8 cellular contexts compared by ENCODE assay signal in the genomic region with DNA sequence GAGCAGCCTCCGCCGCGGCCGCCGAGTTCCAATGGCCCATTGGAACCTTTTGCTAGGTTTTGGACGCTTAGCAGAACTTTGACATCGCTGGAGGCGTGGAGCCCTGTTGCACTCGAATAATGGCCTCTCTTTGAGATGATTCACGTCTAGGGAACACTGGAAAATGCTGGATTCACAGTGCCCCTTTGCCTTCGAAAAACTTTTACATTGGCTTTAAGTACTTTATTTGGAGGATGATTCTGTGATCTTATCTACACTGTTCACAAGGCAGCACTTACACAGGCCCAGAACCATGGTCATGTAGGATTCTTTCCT. TPM values are rescaled to one million over a fixed set of nuclear protein-coding genes. Genes with fewer than 3 reads are reported as not detected.
DNase-seq lines count a peak whose midpoint lies in the region; ATAC-seq and TF ChIP-seq lines count a peak whose summit lies in the region.

No MANE protein-coding gene starts in this region.

- H3K36me3 ChIP-seq in liver (ENCODE audit: control insufficient read depth in 4 of 4, insufficient read depth in 3 of 4, low read depth in 1 of 4, low read length in 3 of 4) (no peaks in the 10 kb centered on the region), tibial artery (no peaks in the 10 kb centered on the region)

- WGBS in liver = 1% methylated on average over 11 of the region's 11 CpGs

- H3K9me3 ChIP-seq in liver (ENCODE audit: control insufficient read depth in 4 of 4, low read length in 3 of 4) = no peaks in the 10 kb centered on the region
- no peaks in the 10 kb centered on the region for H3K9me3 ChIP-seq in tibial artery

- TF ChIP-seq CTCF in activated CD8-positive, alpha-beta T cell treated with anti-CD3 and anti-CD28 coated beads for 36 hours (IDR thresholded peaks at IDR 0.05) = no peak
- TF ChIP-seq CTCF in brain (conservative IDR thresholded peaks at IDR 0.05) (no peak), liver (IDR thresholded peaks at IDR 0.05; ENCODE audit: low read depth, low read length, missing input control) (no peak), tibial artery (IDR thresholded peaks at IDR 0.05) (no peak)

- peak overlapping the region; percentile 56 to 75 for H3K9ac ChIP-seq in liver (ENCODE audit: low read depth in 1 of 2, low read length in 2 of 2)

- H3K4me3 ChIP-seq in liver (ENCODE audit: low read depth in 1 of 3, low read length in 3 of 3) (peak overlapping the region; percentile 79 to 95 (median 85)), tibial artery (peak overlapping the region; percentile 86)

- no peaks in the 10 kb centered on the region for H3K9me3 Mint-ChIP-seq in activated CD8-positive, alpha-beta T cell treated with anti-CD3 and anti-CD28 coated beads for 36 hours
- H3K9me3 Mint-ChIP-seq in activated CD8-positive, alpha-beta T cell treated with anti-CD3 and anti-CD28 coated beads, Interleukin-2, amount 10 ng/mL, durations not matched to agents 7 days and 5 days (ENCODE audit: insufficient read depth) = no peaks in the 10 kb centered on the region
- no peaks in the 10 kb centered on the region for H3K9me3 Mint-ChIP-seq in brain
- H3K9me3 Mint-ChIP-seq in activated naive CD4-positive, alpha-beta T cell treated with anti-CD3 and anti-CD28 coated beads, Interleukin-2, amount 50 U/mL, for 72 hours = no peaks in the 10 kb centered on the region

- intact Hi-C loops in activated CD8-positive, alpha-beta T cell treated with anti-CD3 and anti-CD28 coated beads for 36 hours (cut with micrococcal nuclease) = no loop called here
- intact Hi-C loops in tibial artery (cut with DNase I; ENCODE audit: low total_unique reads) = loop anchor here (5.0 to 10.0 kb wide), 3 partner anchors 50 to 328 kb away; a partner anchor contains a TSS

- TF ChIP-seq RAD21 in liver (IDR thresholded peaks at IDR 0.05) = no peak

- peaks cover 44% of the 10 kb centered on the region for H3K27me3 Mint-ChIP-seq in activated CD8-positive, alpha-beta T cell treated with anti-CD3 and anti-CD28 coated beads for 36 hours
- peaks cover 41% of the 10 kb centered on the region for H3K27me3 Mint-ChIP-seq in activated CD8-positive, alpha-beta T cell treated with anti-CD3 and anti-CD28 coated beads, Interleukin-2, amount 10 ng/mL, durations not matched to agents 7 days and 5 days (ENCODE audit: low read depth)
- H3K27me3 Mint-ChIP-seq in brain = peaks cover 80% of the 10 kb centered on the region

- H3K4me3 Mint-ChIP-seq in activated CD8-positive, alpha-beta T cell treated with anti-CD3 and anti-CD28 coated beads for 36 hours = peak overlapping the region; percentile 14
- H3K4me3 Mint-ChIP-seq in activated CD8-positive, alpha-beta T cell treated with anti-CD3 and anti-CD28 coated beads, Interleukin-2, amount 10 ng/mL, durations not matched to agents 7 days and 5 days = no peak overlapping the region
- peak overlapping the region; percentile 81 to 86 (median 85) for H3K4me3 Mint-ChIP-seq in brain

- no peaks in the 10 kb centered on the region for H3K27me3 ChIP-seq in liver (ENCODE audit: control insufficient read depth in 4 of 4, insufficient read depth in 4 of 4, low read length in 3 of 4)
- H3K27me3 ChIP-seq in tibial artery = no peaks in the 10 kb centered on the region

- H3K4me1 Mint-ChIP-seq in activated CD8-positive, alpha-beta T cell treated with anti-CD3 and anti-CD28 coated beads for 36 hours (ENCODE audit: low read depth) = peaks cover 9% of the 10 kb centered on the region
- peaks cover 9% of the 10 kb centered on the region for H3K4me1 Mint-ChIP-seq in activated CD8-positive, alpha-beta T cell treated with anti-CD3 and anti-CD28 coated beads, Interleukin-2, amount 10 ng/mL, durations not matched to agents 7 days and 5 days (ENCODE audit: low read depth)
- H3K4me1 Mint-ChIP-seq in brain = peaks cover 16% of the 10 kb centered on the region

- CTCF ChIA-PET in activated CD8-positive, alpha-beta T cell treated with anti-CD3 and anti-CD28 coated beads for 36 hours (lab: Charles Lee) = no interaction called here
- CTCF ChIA-PET in activated CD8-positive, alpha-beta T cell treated with anti-CD3 and anti-CD28 coated beads, Interleukin-2, amount 10 ng/mL, durations not matched to agents 7 days and 5 days (lab: Charles Lee) = no interaction called here

- H3K4me1 ChIP-seq in liver (ENCODE audit: control insufficient read depth in 4 of 4, insufficient read depth in 4 of 4, low read length in 3 of 4) (peaks cover 1 to 15% (median 5%) of the 10 kb centered on the region in 4 donors), tibial artery (peaks cover 0 to 24% (median 15%) of the 10 kb centered on the region in 4 donors)

- H3K36me3 Mint-ChIP-seq in activated CD8-positive, alpha-beta T cell treated with anti-CD3 and anti-CD28 coated beads for 36 hours (ENCODE audit: low read depth) = no peaks in the 10 kb centered on the region
- H3K36me3 Mint-ChIP-seq in activated CD8-positive, alpha-beta T cell treated with anti-CD3 and anti-CD28 coated beads, Interleukin-2, amount 10 ng/mL, durations not matched to agents 7 days and 5 days (ENCODE audit: low read depth) = no peaks in the 10 kb centered on the region
- no peaks in the 10 kb centered on the region for H3K36me3 Mint-ChIP-seq in brain
- H3K36me3 Mint-ChIP-seq in activated naive CD4-positive, alpha-beta T cell treated with anti-CD3 and anti-CD28 coated beads, Interleukin-2, amount 50 U/mL, for 72 hours = peaks cover 0 to 11% of the 10 kb centered on the region in 2 donors

- DNase-seq in activated CD8-positive, alpha-beta T cell treated with anti-CD3 and anti-CD28 coated beads for 36 hours = no peak
- DNase-seq in activated CD8-positive, alpha-beta T cell treated with anti-CD3 and anti-CD28 coated beads, Interleukin-2, amount 10 ng/mL, durations not matched to agents 7 days and 5 days = no peak
- DNase-seq in tibial artery (no peak), GM19240 (ENCODE audit: insufficient read length, low spot score) (no peak)
- no peak for DNase-seq in activated naive CD4-positive, alpha-beta T cell treated with anti-CD3 and anti-CD28 coated beads, Interleukin-2, amount 50 U/mL, for 72 hours (ENCODE audit: low spot score in 2 of 2)

- H3K27ac ChIP-seq in liver (ENCODE audit: low read depth in 1 of 2, low read length in 2 of 2) (peak overlapping the region; percentile 94), tibial artery (peak overlapping the region; percentile 86 to 97)

- ATAC-seq in activated CD8-positive, alpha-beta T cell treated with anti-CD3 and anti-CD28 coated beads for 36 hours = no peak
- ATAC-seq in activated CD8-positive, alpha-beta T cell treated with anti-CD3 and anti-CD28 coated beads, Interleukin-2, amount 10 ng/mL, durations not matched to agents 7 days and 5 days = no peak
- ATAC-seq in GM21529 (IDR thresholded peaks at IDR 0.05; ENCODE audit: unreplicated experiment) = no peak
- no peak for ATAC-seq in activated naive CD4-positive, alpha-beta T cell treated with anti-CD3 and anti-CD28 coated beads, Interleukin-2, amount 50 U/mL, for 72 hours

- no peak overlapping the region for H3K27ac Mint-ChIP-seq in activated CD8-positive, alpha-beta T cell treated with anti-CD3 and anti-CD28 coated beads for 36 hours
- no peak overlapping the region for H3K27ac Mint-ChIP-seq in activated CD8-positive, alpha-beta T cell treated with anti-CD3 and anti-CD28 coated beads, Interleukin-2, amount 10 ng/mL, durations not matched to agents 7 days and 5 days
- H3K27ac Mint-ChIP-seq in brain = peak overlapping the region in 1 of 5 experiments; percentile 31
- no peak overlapping the region for H3K27ac Mint-ChIP-seq in activated naive CD4-positive, alpha-beta T cell treated with anti-CD3 and anti-CD28 coated beads, Interleukin-2, amount 50 U/mL, for 72 hours

- POLR2A ChIA-PET in activated CD8-positive, alpha-beta T cell treated with anti-CD3 and anti-CD28 coated beads for 36 hours (lab: Charles Lee) = no interaction called here
- POLR2A ChIA-PET in activated CD8-positive, alpha-beta T cell treated with anti-CD3 and anti-CD28 coated beads, Interleukin-2, amount 10 ng/mL, durations not matched to agents 7 days and 5 days (lab: Charles Lee) = no interaction called here

TF ChIP-seq in liver, 16 proteins besides CTCF, POLR2A, EP300 and RAD21:
- TF ChIP-seq NR2F2 (IDR thresholded peaks at IDR 0.05) = no peak
- peak; percentile 84 for TF ChIP-seq YY1 (IDR thresholded peaks at IDR 0.05)

RNA-seq across cellular contexts. Expression of a gene that starts 0.5 kb away (rescaled TPM):
- not detected for total RNA-seq in activated CD8-positive, alpha-beta T cell treated with anti-CD3 and anti-CD28 coated beads for 36 hours
- total RNA-seq in activated CD8-positive, alpha-beta T cell treated with anti-CD3 and anti-CD28 coated beads, Interleukin-2, amount 10 ng/mL, durations not matched to agents 7 days and 5 days = not detected
- polyA plus RNA-seq in brain (ENCODE audit: insufficient read depth, low read depth, low replicate concordance) (2.9 TPM), liver (10 to 100 TPM; 20.0 to 26.3 TPM)
- total RNA-seq in liver = 10 to 100 TPM; 13.3 to 14.6 TPM
- total RNA-seq in activated naive CD4-positive, alpha-beta T cell treated with anti-CD3 and anti-CD28 coated beads, Interleukin-2, amount 50 U/mL, for 72 hours = not detected

RNA-seq across cellular contexts. Expression of a gene that starts 52.0 kb away (rescaled TPM):
- total RNA-seq in activated CD8-positive, alpha-beta T cell treated with anti-CD3 and anti-CD28 coated beads for 36 hours = not detected
- total RNA-seq in activated CD8-positive, alpha-beta T cell treated with anti-CD3 and anti-CD28 coated beads, Interleukin-2, amount 10 ng/mL, durations not matched to agents 7 days and 5 days = not detected
- 0.19 TPM for polyA plus RNA-seq in brain (ENCODE audit: insufficient read depth, low read depth, low replicate concordance)
- under 1 TPM; 0.17 to 0.28 TPM for total RNA-seq in liver
- under 1 TPM; 0.09 to 0.33 TPM for polyA plus RNA-seq in liver
- not detected for total RNA-seq in activated naive CD4-positive, alpha-beta T cell treated with anti-CD3 and anti-CD28 coated beads, Interleukin-2, amount 50 U/mL, for 72 hours

Comparison
In these comparisons a context has a peak if more than half of its experiments do, and no peak if none do; other contexts are left out.
1. RNA of a gene that starts 0.5 kb away (total RNA-seq): 13.3 to 14.6 TPM in liver; not detected in activated CD8-positive, alpha-beta T cell treated with anti-CD3 and anti-CD28 coated beads for 36 hours, not detected in activated CD8-positive, alpha-beta T cell treated with anti-CD3 and anti-CD28 coated beads, Interleukin-2, amount 10 ng/mL, durations not matched to agents 7 days and 5 days and not detected in activated naive CD4-positive, alpha-beta T cell treated with anti-CD3 and anti-CD28 coated beads, Interleukin-2, amount 50 U/mL, for 72 hours; every median in the first group is over 10 times any median in the second.